In genomic region chr14:71538288-71538687, GRCh38 we compare ENCODE assay signal across 1 cellular context.
TF ChIP-seq lines count a peak whose summit lies in the region.

No MANE protein-coding gene starts in this region.

TF ChIP-seq in K562, 482 proteins besides CTCF, POLR2A, EP300 and RAD21 (continued from another document):
- TF ChIP-seq PRDM10 (IDR thresholded peaks at IDR 0.05; ENCODE audit: partially characterized antibody) = no peak
- TF ChIP-seq ZNF778 (CRISPR knock-in tag; IDR thresholded peaks at IDR 0.05) = no peak
- no peak for TF ChIP-seq ZNF76 (CRISPR knock-in tag; IDR thresholded peaks at IDR 0.05; ENCODE audit: borderline replicate concordance)
- no peak for TF ChIP-seq SRSF1 (IDR thresholded peaks at IDR 0.05; ENCODE audit: low read depth, low read length)
- TF ChIP-seq, protein P1, sequence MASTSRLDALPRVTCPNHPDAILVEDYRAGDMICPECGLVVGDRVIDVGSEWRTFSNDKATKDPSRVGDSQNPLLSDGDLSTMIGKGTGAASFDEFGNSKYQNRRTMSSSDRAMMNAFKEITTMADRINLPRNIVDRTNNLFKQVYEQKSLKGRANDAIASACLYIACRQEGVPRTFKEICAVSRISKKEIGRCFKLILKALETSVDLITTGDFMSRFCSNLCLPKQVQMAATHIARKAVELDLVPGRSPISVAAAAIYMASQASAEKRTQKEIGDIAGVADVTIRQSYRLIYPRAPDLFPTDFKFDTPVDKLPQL (IDR thresholded peaks at IDR 0.05; ENCODE audit: extremely low read depth, insufficient read length) = no peak
- TF ChIP-seq C11orf30 (IDR thresholded peaks at IDR 0.05; ENCODE audit: low read depth) = 0 out of 2 replicates have a peak, but pooled peaks have one; percentile 10
- TF ChIP-seq TAL1 (IDR thresholded peaks at IDR 0.05) = no peak
- no peak for TF ChIP-seq FOXJ2 (tag; IDR thresholded peaks at IDR 0.05)
- no peak for TF ChIP-seq HNRNPLL (IDR thresholded peaks at IDR 0.05; ENCODE audit: low read depth, low read length, poor library complexity, severe bottlenecking)
